ENCODE assay signal across 9 cellular contexts in the genomic region with DNA sequence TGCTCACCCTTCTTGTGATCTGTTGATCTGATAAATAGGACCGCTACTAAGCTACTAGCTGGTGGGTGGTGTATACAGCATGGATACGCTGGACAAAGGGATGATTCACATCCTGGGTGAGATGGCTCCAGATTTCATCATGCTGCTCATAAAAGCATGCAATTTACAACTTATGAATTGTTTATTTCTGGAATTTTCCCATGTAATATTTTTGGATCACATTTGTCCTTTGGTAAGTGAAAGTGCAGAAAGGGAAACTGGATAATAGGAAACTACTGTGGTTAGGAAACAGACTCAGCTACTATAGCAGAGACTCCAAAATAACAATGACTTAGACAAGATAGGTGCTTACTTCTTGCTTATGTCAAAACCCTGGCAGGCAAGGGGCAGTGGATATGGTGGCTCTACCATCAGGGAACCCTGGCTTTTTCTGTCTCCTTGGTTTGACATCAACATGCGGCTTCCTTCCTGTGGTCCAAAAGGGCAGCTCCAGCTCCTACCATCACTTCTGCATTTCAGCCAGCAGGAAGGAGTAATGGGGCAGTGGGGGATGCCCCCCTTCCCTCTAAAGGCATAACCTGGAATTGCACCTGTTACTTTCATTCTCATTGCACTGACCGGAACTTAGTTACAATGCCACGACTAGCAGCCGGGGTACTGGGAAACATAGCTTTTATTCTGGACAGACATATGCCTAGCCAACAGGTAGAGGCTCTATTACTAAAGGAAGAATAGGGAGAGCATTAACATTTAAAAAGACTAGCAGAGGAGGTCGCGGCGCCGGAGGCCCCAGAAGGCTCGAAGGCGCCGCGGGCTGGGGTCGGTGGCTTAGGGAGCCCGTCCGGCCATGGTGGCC. TPM values are rescaled to one million over a fixed set of nuclear protein-coding genes. Genes with fewer than 3 reads are reported as not detected.
A peak's percentile ranks its signal among the peaks of the same experiment; 100 is the strongest.
DNase-seq lines count a peak whose midpoint lies in the region; ATAC-seq, FAIRE-seq and TF ChIP-seq lines count a peak whose summit lies in the region.
"Had no signal": no experiment of that assay in that cellular context is flagged by ENCODE, and none has a peak within 500 bp of the region (broad histone marks: within the 10 kb centered on the region; RNA-seq: fewer than 3 reads in every experiment).

No MANE protein-coding gene starts in this region.

- intact Hi-C loops in sciatic nerve (cut with DNase I): no loop called here

- H4K8ac ChIP-seq in H1 (ENCODE audit: extremely low read depth, insufficient read depth, low read length): no peak overlapping the region

- ATAC-seq in sciatic nerve: peak; percentile 59
- ATAC-seq: T-cell had no signal

- H3K4ac ChIP-seq in H1 (replicated peaks; ENCODE audit: insufficient read length, low read depth, low read length): no peak overlapping the region

- no peak for TF ChIP-seq POLR2A in H1 (IDR thresholded peaks at IDR 0.05; ENCODE audit: control extremely low read depth in 1 of 2, low read depth in 2 of 2, low read length in 2 of 2)

- H3K14ac ChIP-seq in H1 (ENCODE audit: insufficient read length): no peak overlapping the region

- peaks cover 0 to 6% of the 10 kb centered on the region in 2 experiments; a peak in 2 of 4 replicates for H3K9me3 ChIP-seq in H1 (ENCODE audit: insufficient read depth in 2 of 2, low read depth in 1 of 2, low read length in 1 of 2)

- CTCF ChIA-PET in H1 (lab: Charles Lee; ENCODE audit: partially characterized antibody): interaction anchor here (0.7 to 1.4 kb wide), 4 partner anchors 10 to 1560 kb away, joined by 3 to 5 read pairs (median 4); no protein-coding TSS in a partner anchor

- no peak overlapping the region for H3K4me2 ChIP-seq in H1 (ENCODE audit: insufficient read depth in 1 of 2, low read depth in 2 of 2, low read length in 2 of 2)

- no peak overlapping the region for H3K9ac ChIP-seq in H1 (replicated peaks in 1 of 4; ENCODE audit: extremely low read depth in 1 of 4, low read depth in 3 of 4, low read length in 3 of 4)

- TF ChIP-seq CTCF in H1 (IDR thresholded peaks at IDR 0.05; ENCODE audit: control extremely low read depth in 1 of 3, insufficient read depth in 1 of 3, low read depth in 1 of 3, low read length in 3 of 3): peak; percentile 3 to 32 (median 20); a peak in 3 of 4 replicates

- no peaks in the 10 kb centered on the region for H3K79me1 ChIP-seq in H1 (ENCODE audit: low read depth, low read length)

- no peak for FAIRE-seq in H1 (lab: Jason Lieb, UNC)
- no peak for FAIRE-seq in frontal cortex (lab: Jason Lieb, UNC)

- 96% methylated on average over 17 of the region's 17 CpGs; no CpG with 5 or more reads in 1 of the 2 experiments for WGBS in H1 (ENCODE audit: extremely low coverage in 1 of 2, insufficient coverage in 1 of 2, insufficient read length in 1 of 2, insufficient replicate concordance in 2 of 2, low coverage in 1 of 2, low lambda C conversion rate in 2 of 2, missing lambda C conversion rate in 1 of 2), 2 experiments

- peaks cover 0 to 2% (median under 1%) of the 10 kb centered on the region in 4 experiments; a peak in 1 of 7 replicates for H3K4me1 ChIP-seq in H1 (replicated peaks in 1 of 4; ENCODE audit: control insufficient read depth in 3 of 4, insufficient read depth in 4 of 4, low read length in 3 of 4)

- no peak overlapping the region for H2AFZ ChIP-seq in H1 (ENCODE audit: low read length)

- no peak overlapping the region for H2BK5ac ChIP-seq in H1 (ENCODE audit: low read depth, low read length)

- no peak overlapping the region for H2AK5ac ChIP-seq in H1 (ENCODE audit: low read depth, low read length)

- no peak overlapping the region for H4K91ac ChIP-seq in H1 (replicated peaks; ENCODE audit: insufficient read length, low read length)

- H3K79me2 ChIP-seq in H1 (ENCODE audit: control insufficient read depth in 1 of 2, insufficient read depth in 2 of 2, low read length in 2 of 2): no peaks in the 10 kb centered on the region

- H2BK12ac ChIP-seq in H1 (ENCODE audit: low read depth, low read length): no peak overlapping the region

- no peaks in the 10 kb centered on the region for H3K27me3 ChIP-seq in H1 (replicated peaks in 1 of 4; ENCODE audit: control insufficient read depth in 3 of 4, extremely low read depth in 1 of 4, insufficient read depth in 3 of 4, low read length in 3 of 4)

- H4K20me1 ChIP-seq in H1 (replicated peaks in 1 of 2; ENCODE audit: control insufficient read depth in 1 of 2, insufficient read depth in 2 of 2, low read length in 2 of 2): no peaks in the 10 kb centered on the region

- H2BK15ac ChIP-seq in H1 (ENCODE audit: low read length): no peak overlapping the region

- POLR2A ChIA-PET in H1 (lab: Charles Lee; ENCODE audit: partially characterized antibody): interaction anchor here (0.6 to 0.7 kb wide), 2 partner anchors 19 to 221 kb away, joined by 3 read pairs; no protein-coding TSS in a partner anchor

- H3K4me3 ChIP-seq in H1 (ENCODE audit: extremely low read depth in 1 of 4, insufficient read depth in 2 of 4, low read depth in 3 of 4, low read length in 4 of 4): no peak overlapping the region

- DNase-seq in GM04504 (ENCODE audit: low read depth): peak; percentile 77
- peak; percentile 43 for DNase-seq in NOMO-1 treated with dmso at 0.1 percent for 144 hours (lab: John Stamatoyannopoulos, UW; ENCODE audit: unreplicated experiment)
- no peak for DNase-seq in H1 (ENCODE audit: low read depth in 1 of 2, low spot score in 2 of 2)
- no peak for DNase-seq in sciatic nerve (ENCODE audit: low spot score)
- no peak for DNase-seq in frontal cortex (ENCODE audit: low spot score in 2 of 2)
- no peak for DNase-seq in NCI-H345 (lab: John Stamatoyannopoulos, UW)
- no peak for DNase-seq in NCI-H510A (lab: John Stamatoyannopoulos, UW)
- DNase-seq in NCI-H82 treated with DMSO at 0.1 percent for 48 hours (lab: John Stamatoyannopoulos, UW; ENCODE audit: unreplicated experiment): no peak
- DNase-seq: T-cell had no signal

- no peak for TF ChIP-seq RAD21 in H1 (IDR thresholded peaks at IDR 0.05 in 1 of 2, conservative IDR thresholded peaks at IDR 0.05 in 1 of 2; ENCODE audit: low read depth in 2 of 2, low read length in 2 of 2)

- no peak overlapping the region for H3K23ac ChIP-seq in H1 (ENCODE audit: insufficient read length)

- H3K56ac ChIP-seq in H1 (replicated peaks; ENCODE audit: insufficient read length, low read depth, low read length): no peak overlapping the region

- TF ChIP-seq EP300 in H1 (IDR thresholded peaks at IDR 0.05; ENCODE audit: borderline replicate concordance in 1 of 2, low read depth in 2 of 2, low read length in 2 of 2): no peak

- no peak overlapping the region for H2BK20ac ChIP-seq in H1 (ENCODE audit: low read length)

- H3K36me3 ChIP-seq in H1 (ENCODE audit: control insufficient read depth in 2 of 4, insufficient read depth in 4 of 4, low read length in 3 of 4): no peaks in the 10 kb centered on the region

- H3K18ac ChIP-seq in H1 (ENCODE audit: extremely low read depth, low read length): no peak overlapping the region

- no peaks in the 10 kb centered on the region for H3K23me2 ChIP-seq in H1 (ENCODE audit: low read depth, low read length)

- H2BK120ac ChIP-seq in H1 (replicated peaks; ENCODE audit: low read depth, low read length): no peak overlapping the region

- no peak overlapping the region for H4K5ac ChIP-seq in H1 (ENCODE audit: insufficient read length, low read depth, low read length)

- no peak overlapping the region for H3K27ac ChIP-seq in H1 (ENCODE audit: low read depth, low read length)

TF ChIP-seq in H1, 55 proteins besides CTCF, POLR2A, EP300 and RAD21:
- TF ChIP-seq RXRA (IDR thresholded peaks at IDR 0.05; ENCODE audit: insufficient read depth, low read depth, low read length) (no peak), TAF1 (IDR thresholded peaks at IDR 0.05; ENCODE audit: low read depth, low read length) (no peak)
- TF ChIP-seq, protein P1, sequence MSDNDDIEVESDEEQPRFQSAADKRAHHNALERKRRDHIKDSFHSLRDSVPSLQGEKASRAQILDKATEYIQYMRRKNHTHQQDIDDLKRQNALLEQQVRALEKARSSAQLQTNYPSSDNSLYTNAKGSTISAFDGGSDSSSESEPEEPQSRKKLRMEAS (IDR thresholded peaks at IDR 0.05): no peak

RNA-seq across cellular contexts. Expression of gene AK2, which starts 13.8 kb away (rescaled TPM):
- 127 and 137 TPM in 2 replicates for total RNA-seq in H1 (2021; fragmentation: NEBNext Ultra II Directional; extraction: Animal tissue kit (Norgen Biotek cat#: 25700))
- polyA plus RNA-seq in H1 (2011; rRNA removed): 92.3 and 110 TPM in 2 replicates
- polyA plus RNA-seq in H1 (2011; cell fraction: cytosol; rRNA removed): 188 TPM
- 91.1 TPM for polyA plus RNA-seq in H1 (2011; cell fraction: nucleus; rRNA removed)
- polyA plus RNA-seq in H1 (2012, experiment 1 of 2): 119 to 218 TPM (median 127 TPM) in 4 replicates
- 68.7 TPM for polyA plus RNA-seq in H1 (2012, experiment 2 of 2)
- polyA plus RNA-seq in H1 (2013, experiment 1 of 2): 98.5 TPM
- 94.1 TPM for polyA plus RNA-seq in H1 (2013, experiment 2 of 2)
- 43.3 and 54.5 TPM in 2 replicates for polyA minus RNA-seq in H1 (2011; rRNA and poly(A)+ RNA removed)
- 53.7 TPM for polyA minus RNA-seq in H1 (2011; cell fraction: cytosol; rRNA and poly(A)+ RNA removed)
- 68.6 TPM for polyA minus RNA-seq in H1 (2011; cell fraction: nucleus; rRNA and poly(A)+ RNA removed)
- total RNA-seq in sciatic nerve (111 TPM), frontal cortex (23.2 TPM)

RNA-seq across cellular contexts. Expression of gene AZIN2, which starts 30.5 kb away (rescaled TPM):
- total RNA-seq in H1 (2021; fragmentation: NEBNext Ultra II Directional; extraction: Animal tissue kit (Norgen Biotek cat#: 25700)): 0.21 and 0.22 TPM in 2 replicates
- 0.82 and 0.91 TPM in 2 replicates for polyA plus RNA-seq in H1 (2011; rRNA removed)
- 0.75 TPM for polyA plus RNA-seq in H1 (2011; cell fraction: cytosol; rRNA removed)
- polyA plus RNA-seq in H1 (2011; cell fraction: nucleus; rRNA removed): 1.9 TPM
- 0.29 to 0.92 TPM (median 0.46 TPM) in 4 replicates for polyA plus RNA-seq in H1 (2012, experiment 1 of 2)
- polyA plus RNA-seq in H1 (2012, experiment 2 of 2): 0.56 TPM
- polyA plus RNA-seq in H1 (2013, experiment 1 of 2): 0.51 TPM
- 0.37 TPM for polyA plus RNA-seq in H1 (2013, experiment 2 of 2)
- polyA minus RNA-seq in H1 (2011; rRNA and poly(A)+ RNA removed): 0.66 and 4.2 TPM in 2 replicates
- 1.4 TPM for polyA minus RNA-seq in H1 (2011; cell fraction: cytosol; rRNA and poly(A)+ RNA removed)
- 3.4 TPM for polyA minus RNA-seq in H1 (2011; cell fraction: nucleus; rRNA and poly(A)+ RNA removed)
- total RNA-seq in sciatic nerve: 12.4 TPM
- total RNA-seq in frontal cortex: 11.8 TPM

Comparison
In these comparisons a context has a peak if more than half of its experiments do, and no peak if none do; other contexts are left out.
1. DNase-seq: peak in GM04504 (single experiment) and NOMO-1 treated with dmso at 0.1 percent for 144 hours (single experiment); none in H1 (0 of 2), sciatic nerve (single experiment), frontal cortex (0 of 2), NCI-H345 (single experiment), NCI-H510A (single experiment) and NCI-H82 treated with DMSO at 0.1 percent for 48 hours (single experiment).
2. RNA of gene AZIN2, which starts 30.5 kb away (total RNA-seq): 12.4 TPM in sciatic nerve (single experiment) and 11.8 TPM in frontal cortex (single experiment); 0.21 to 0.22 TPM in H1; every median in the first group is over 10 times any median in the second.